ENCODE assay signal across 13 cellular contexts in genomic region chr3:34107669-34108068, GRCh38.
DNase-seq lines count a peak whose midpoint lies in the region; ATAC-seq and TF ChIP-seq lines count a peak whose summit lies in the region.
"Had no signal": no experiment of that assay in that cellular context is flagged by ENCODE, and none has a peak within 500 bp of the region (broad histone marks: within the 10 kb centered on the region; RNA-seq: fewer than 3 reads in every experiment).

No MANE protein-coding gene starts in this region.

- no peaks in the 10 kb centered on the region for H3K27me3 ChIP-seq in DND-41 (ENCODE audit: insufficient read depth, low read length, poor library complexity)
- H3K27me3 ChIP-seq: sigmoid colon had no signal

- H3K4me2 ChIP-seq in DND-41 (ENCODE audit: insufficient read depth, low read length): no peak overlapping the region

- DNase-seq in DND-41 (no peak), type B pancreatic cell (ENCODE audit: extremely low spot score, unreplicated experiment) (no peak), NCI-H1417 (lab: John Stamatoyannopoulos, UW) (no peak), ureter (ENCODE audit: low spot score) (no peak), DMS114 treated with DMSO at 0.1 percent for 48 hours (lab: John Stamatoyannopoulos, UW; ENCODE audit: unreplicated experiment) (no peak)
- DNase-seq: activated CD4-positive, alpha-beta T cell treated with anti-CD3 and anti-CD28 coated beads for 4 hours; activated gamma-delta T cell treated with Interleukin-2 at 50 U/mL for 16 hours; DMS79 treated with DMSO at 0.1 percent for 48 hours; sigmoid colon had no signal

- H4K20me1 ChIP-seq in DND-41 (ENCODE audit: insufficient read depth, low read length): no peaks in the 10 kb centered on the region

- no peaks in the 10 kb centered on the region for H3K4me1 Mint-ChIP-seq in type B pancreatic cell (ENCODE audit: unreplicated experiment)

- no peak overlapping the region for H3K4me3 Mint-ChIP-seq in type B pancreatic cell

- no peak for TF ChIP-seq CTCF in DND-41 (IDR thresholded peaks at IDR 0.05; ENCODE audit: borderline replicate concordance, extremely low read depth, low read length, poor library complexity, severe bottlenecking)
- TF ChIP-seq CTCF in type B pancreatic cell (conservative IDR thresholded peaks at IDR 0.05): no peak

- no peak overlapping the region for H3K27ac Mint-ChIP-seq in type B pancreatic cell

- H3K9ac ChIP-seq in DND-41 (ENCODE audit: low read depth, low read length): no peak overlapping the region

- H3K9me3 Mint-ChIP-seq in type B pancreatic cell: peaks cover 2% of the 10 kb centered on the region

- peak overlapping the region; percentile 42; the same call in 1 of the 2 replicates for H2AFZ ChIP-seq in DND-41 (ENCODE audit: low read depth, low read length)

- no peaks in the 10 kb centered on the region for H3K36me3 Mint-ChIP-seq in type B pancreatic cell

- no peaks in the 10 kb centered on the region for H3K27me3 Mint-ChIP-seq in type B pancreatic cell

- no peak overlapping the region for H3K4me3 ChIP-seq in DND-41 (ENCODE audit: low read depth in 1 of 2, low read length in 2 of 2)
- H3K4me3 ChIP-seq: K562, sigmoid colon had no signal

- H3K4me1 ChIP-seq in DND-41 (ENCODE audit: insufficient read depth, low read length): peaks cover 49% of the 10 kb centered on the region
- H3K4me1 ChIP-seq: sigmoid colon had no signal

- no peaks in the 10 kb centered on the region for H3K36me3 ChIP-seq in DND-41 (ENCODE audit: insufficient read depth, low read length)
- H3K36me3 ChIP-seq: sigmoid colon had no signal

- ATAC-seq in DND-41 (ENCODE audit: insufficient read depth, low read depth): no peak
- peak; percentile 53 for ATAC-seq in GM19035 (IDR thresholded peaks at IDR 0.05; ENCODE audit: unreplicated experiment)
- peak; percentile 61 for ATAC-seq in HG02588 (IDR thresholded peaks at IDR 0.05; ENCODE audit: unreplicated experiment)
- ATAC-seq in HG03457 (IDR thresholded peaks at IDR 0.05; ENCODE audit: unreplicated experiment): peak; percentile 60

- H3K27ac ChIP-seq in DND-41 (ENCODE audit: low read length): peak overlapping the region; percentile 58
- H3K27ac ChIP-seq: sigmoid colon had no signal

- no peaks in the 10 kb centered on the region for H3K9me3 ChIP-seq in DND-41 (ENCODE audit: insufficient read depth, low read length, severe bottlenecking)
- H3K9me3 ChIP-seq: sigmoid colon had no signal

- H3K79me2 ChIP-seq in DND-41 (ENCODE audit: insufficient read depth, low read length): no peaks in the 10 kb centered on the region
